24 cellular contexts compared by ENCODE assay signal in genomic region chr2:53820711-53821110, GRCh38. TPM values are rescaled to one million over a fixed set of nuclear protein-coding genes. Genes with fewer than 3 reads are reported as not detected.
"Had no signal": no experiment of that assay in that cellular context is flagged by ENCODE, and none has a peak within 500 bp of the region (broad histone marks: within the 10 kb centered on the region; RNA-seq: fewer than 3 reads in every experiment).

No MANE protein-coding gene starts in this region.

- H3K4me2 ChIP-seq: neural progenitor cell, smooth muscle cell had no signal

- H3K27ac ChIP-seq: esophagus muscularis mucosa, gastroesophageal sphincter, neural progenitor cell, ovary, right atrium auricular region, suprapubic skin, thyroid gland had no signal

- FAIRE-seq: colon, endothelial cell of umbilical vein, keratinocyte, urothelium cell line had no signal

- H3K9me3 ChIP-seq: esophagus muscularis mucosa, gastroesophageal sphincter, ovary, right atrium auricular region, suprapubic skin, thyroid gland had no signal

- DNase-seq: cerebellar nuclear complex; dermis blood vessel endothelial cell; endodermal cell; immature natural killer cell; left colon; midbrain; nucleus accumbens; ovary; stimulated activated CD4-positive, alpha-beta T cell treated with anti-CD3 and anti-CD28 coated beads, Interleukin-2, amount 100 ng/mL, for 48 hours; stimulated activated CD8-positive, alpha-beta memory T cell treated with anti-CD3 and anti-CD28 coated beads, Interleukin-4, amount 100 ng/mL, for 48 hours; stimulated activated naive CD8-positive, alpha-beta T cell treated with anti-CD3 and anti-CD28 coated beads, Interleukin-15, Interleukin-2, amounts not matched to agents 100 U/mL and 50 U/mL, for 24 hours; thyroid gland had no signal

- H3K36me3 ChIP-seq: ovary had no signal

- H3K9ac ChIP-seq: neural progenitor cell had no signal

- H2AFZ ChIP-seq: neural progenitor cell had no signal

- H3K4me1 ChIP-seq: neural progenitor cell, right atrium auricular region, thyroid gland had no signal

- H3K27me3 ChIP-seq: esophagus muscularis mucosa, gastroesophageal sphincter, neural progenitor cell, ovary, right atrium auricular region, suprapubic skin, thyroid gland had no signal

- H3K4me3 ChIP-seq: esophagus muscularis mucosa, gastroesophageal sphincter, neural progenitor cell, ovary, right atrium auricular region, smooth muscle cell, suprapubic skin, thyroid gland had no signal

- ATAC-seq: gastroesophageal sphincter; natural killer cell treated with Interleukin-12 subunit alpha and Interleukin-12 subunit beta and Interleukin-15 and Interleukin-18, amount 100 ng/mL, for 72 hours; stimulated activated effector memory CD8-positive, alpha-beta T cell treated with anti-CD3 and anti-CD28 coated beads, Interleukin-12 subunit alpha, Interleukin-12 subunit beta, amount 100 ng/mL, for 72 hours; stimulated activated naive CD8-positive, alpha-beta T cell treated with anti-CD3 and anti-CD28 coated beads, Interleukin-15, Interleukin-2, amounts not matched to agents 100 U/mL and 50 U/mL, for 24 hours had no signal

RNA-seq across cellular contexts. Expression of gene GPR75, which starts 39.1 kb away (rescaled TPM):
- polyA plus RNA-seq: immature natural killer cell had no signal
